In the genomic region with DNA sequence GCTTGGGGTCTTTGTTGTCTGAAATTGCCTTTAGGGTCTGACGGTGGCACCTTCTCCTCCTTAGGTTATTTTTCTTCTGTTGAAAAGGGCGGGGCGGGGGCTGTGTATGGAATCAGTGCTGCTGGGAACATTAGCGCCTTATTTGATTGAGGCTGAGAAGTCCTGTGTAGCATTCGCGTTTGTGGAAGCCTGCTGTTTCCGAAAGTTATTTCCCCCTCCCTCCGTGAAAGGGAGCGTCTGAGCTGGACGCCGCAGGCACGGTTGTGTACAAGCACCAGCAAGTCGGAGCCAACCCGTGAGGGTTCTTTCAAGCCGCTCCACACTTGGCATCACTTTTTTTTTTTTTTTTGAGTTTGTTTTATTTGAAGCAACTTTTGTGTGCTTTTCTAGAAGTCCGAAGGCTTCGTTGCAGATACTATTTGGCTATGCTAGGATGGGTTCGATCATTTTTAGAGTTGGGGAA, we compare ENCODE assay signal across 8 cellular contexts. TPM values are rescaled to one million over a fixed set of nuclear protein-coding genes. Genes with fewer than 3 reads are reported as not detected.
DNase-seq lines count a peak whose midpoint lies in the region; ATAC-seq and TF ChIP-seq lines count a peak whose summit lies in the region.

No MANE protein-coding gene starts in this region.

- H3K14ac ChIP-seq in IMR-90 (replicated peaks; ENCODE audit: low read depth, low read length): no peak overlapping the region; the same call in 1 of the 2 replicates

- H2BK20ac ChIP-seq in IMR-90 (ENCODE audit: low read depth, low read length): no peak overlapping the region

- H2BK15ac ChIP-seq in IMR-90 (ENCODE audit: low read depth, low read length): no peak overlapping the region

- H3K27me3 ChIP-seq in IMR-90 (ENCODE audit: control insufficient read depth, insufficient read depth, low read length): peaks cover under 1% of the 10 kb centered on the region; the same call in 1 of the 2 replicates

- no peak for TF ChIP-seq CTCF in IMR-90 (conservative IDR thresholded peaks at IDR 0.05; ENCODE audit: low read depth, low read length)

- in situ Hi-C loops in IMR-90 (cut with MboI; ENCODE audit: low sequenced_read_pairs): no loop called here

- peak overlapping the region; percentile 92 for H2AFZ ChIP-seq in IMR-90 (replicated peaks; ENCODE audit: low read length, poor library complexity)

- peak overlapping the region; percentile 10; the same call in 1 of the 2 replicates for H3K9ac ChIP-seq in IMR-90 (ENCODE audit: low read depth, low read length)

- H2BK5ac ChIP-seq in IMR-90 (ENCODE audit: low read depth, low read length, poor library complexity, severe bottlenecking): no peak overlapping the region

- H3K4me2 ChIP-seq in IMR-90 (ENCODE audit: low read depth, low read length): peak overlapping the region; percentile 94

- H4K91ac ChIP-seq in IMR-90 (ENCODE audit: insufficient read depth, low read depth, low read length): no peak overlapping the region

- H3K9me1 ChIP-seq in IMR-90 (ENCODE audit: insufficient read depth, low read length): no peaks in the 10 kb centered on the region

- H4K20me1 ChIP-seq in IMR-90 (ENCODE audit: insufficient read depth, low read length): no peaks in the 10 kb centered on the region

- dilution Hi-C loops in IMR-90 (cut with HindIII; ENCODE audit: low sequenced_read_pairs, unreplicated experiment): no loop called here

- H3K18ac ChIP-seq in IMR-90 (ENCODE audit: low read depth, low read length): no peak overlapping the region

- peak overlapping the region; percentile 39 for H3K23ac ChIP-seq in IMR-90 (ENCODE audit: low read depth, low read length)

- peaks cover 8 to 10% of the 10 kb centered on the region in 2 experiments; a peak in 3 of 4 replicates for H3K79me1 ChIP-seq in IMR-90 (ENCODE audit: low read depth in 1 of 2, low read length in 2 of 2)

- WGBS in IMR-90 (ENCODE audit: extremely low coverage in 2 of 2, insufficient read length in 1 of 2), 2 experiments: no CpG with 5 or more reads among the region's 18 CpGs

- no peak overlapping the region for H3K56ac ChIP-seq in IMR-90 (ENCODE audit: extremely low read depth, insufficient read depth, low read length)

- TF ChIP-seq RAD21 in IMR-90 (IDR thresholded peaks at IDR 0.05; ENCODE audit: low read length): no peak

- intact Hi-C loops in IMR-90 (cut with micrococcal nuclease): loop anchor here (2.0 to 10.0 kb wide), 3 partner anchors 43 to 141 kb away; no protein-coding TSS in a partner anchor

- H2BK120ac ChIP-seq in IMR-90 (ENCODE audit: low read depth, low read length): no peak overlapping the region

- CTCF ChIA-PET in IMR-90 (lab: Yijun Ruan, JAX): interaction anchor here (0.6 kb wide), 1 partner anchor 62 kb away, joined by 6 read pairs; no protein-coding TSS in a partner anchor

- peak; percentile 50 for ATAC-seq in GM19395 (IDR thresholded peaks at IDR 0.05; ENCODE audit: unreplicated experiment)
- peak; percentile 18; the same call in 1 of the 2 replicates for ATAC-seq in IMR-90 (ENCODE audit: low read depth)
- ATAC-seq in GM19023 (IDR thresholded peaks at IDR 0.05; ENCODE audit: unreplicated experiment): no peak

- H3K4me3 ChIP-seq in IMR-90 (ENCODE audit: insufficient read depth, low read depth, low read length) (peak overlapping the region; percentile 71), skeletal muscle cell (ENCODE audit: low read depth, low read length) (peak overlapping the region; percentile 59)

- H2AK9ac ChIP-seq in IMR-90 (replicated peaks; ENCODE audit: low read depth, low read length, poor library complexity): no peak overlapping the region

- POLR2A ChIA-PET in IMR-90 (lab: Charles Lee; ENCODE audit: unreplicated experiment): no interaction called here

- no TSS peak for BruUV-seq in IMR-90 (replicated peaks; lab: Mats Ljungman, UMichigan)

- no peaks in the 10 kb centered on the region for H3K4me1 ChIP-seq in IMR-90 (ENCODE audit: control insufficient read depth, insufficient read depth, low read length)

- H3K27ac ChIP-seq in IMR-90 (ENCODE audit: insufficient read depth, low read length): no peak overlapping the region

- no peaks in the 10 kb centered on the region for H3K36me3 ChIP-seq in IMR-90 (ENCODE audit: control insufficient read depth, insufficient read depth, low read length)

- H3K9me3 ChIP-seq in IMR-90 (ENCODE audit: control insufficient read depth, insufficient read depth, low read length): no peaks in the 10 kb centered on the region

- no peak overlapping the region for H3K4ac ChIP-seq in IMR-90 (ENCODE audit: low read depth, low read length)

- no peak overlapping the region for H4K5ac ChIP-seq in IMR-90 (ENCODE audit: low read depth, low read length)

- no peak overlapping the region for H4K8ac ChIP-seq in IMR-90 (ENCODE audit: low read depth in 2 of 2, low read length in 2 of 2)

- no peak overlapping the region for H2AK5ac ChIP-seq in IMR-90 (ENCODE audit: low read depth, low read length)

- TF ChIP-seq POLR2A in IMR-90 (IDR thresholded peaks at IDR 0.05; ENCODE audit: low read depth, low read length): no peak

- DNase-seq in AG20443 (ENCODE audit: low spot score): peak; percentile 62
- DNase-seq in IMR-90: peak; percentile 52
- peak; percentile 46 for DNase-seq in T follicular helper cell (ENCODE audit: low read depth)
- peak; percentile 51 for DNase-seq in amniotic epithelial cell (ENCODE audit: low read depth)
- DNase-seq in hippocampal formation (lab: John Stamatoyannopoulos, UW): peak; percentile 2 to 4
- DNase-seq in skeletal muscle cell (ENCODE audit: low read depth): no peak

TF ChIP-seq in IMR-90, 13 proteins besides CTCF, POLR2A, EP300 and RAD21:
- TF ChIP-seq NFE2L2 (IDR thresholded peaks at IDR 0.05; ENCODE audit: low read depth, low read length): no peak
- TF ChIP-seq, protein P1, sequence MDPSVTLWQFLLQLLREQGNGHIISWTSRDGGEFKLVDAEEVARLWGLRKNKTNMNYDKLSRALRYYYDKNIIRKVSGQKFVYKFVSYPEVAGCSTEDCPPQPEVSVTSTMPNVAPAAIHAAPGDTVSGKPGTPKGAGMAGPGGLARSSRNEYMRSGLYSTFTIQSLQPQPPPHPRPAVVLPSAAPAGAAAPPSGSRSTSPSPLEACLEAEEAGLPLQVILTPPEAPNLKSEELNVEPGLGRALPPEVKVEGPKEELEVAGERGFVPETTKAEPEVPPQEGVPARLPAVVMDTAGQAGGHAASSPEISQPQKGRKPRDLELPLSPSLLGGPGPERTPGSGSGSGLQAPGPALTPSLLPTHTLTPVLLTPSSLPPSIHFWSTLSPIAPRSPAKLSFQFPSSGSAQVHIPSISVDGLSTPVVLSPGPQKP (IDR thresholded peaks at IDR 0.05; ENCODE audit: borderline replicate concordance, low read depth, low read length): no peak
- TF ChIP-seq FOS (IDR thresholded peaks at IDR 0.05; ENCODE audit: low read depth, low read length): no peak
- no peak for TF ChIP-seq CEBPB (IDR thresholded peaks at IDR 0.05; ENCODE audit: low read depth, low read length)
- TF ChIP-seq, protein P2, sequence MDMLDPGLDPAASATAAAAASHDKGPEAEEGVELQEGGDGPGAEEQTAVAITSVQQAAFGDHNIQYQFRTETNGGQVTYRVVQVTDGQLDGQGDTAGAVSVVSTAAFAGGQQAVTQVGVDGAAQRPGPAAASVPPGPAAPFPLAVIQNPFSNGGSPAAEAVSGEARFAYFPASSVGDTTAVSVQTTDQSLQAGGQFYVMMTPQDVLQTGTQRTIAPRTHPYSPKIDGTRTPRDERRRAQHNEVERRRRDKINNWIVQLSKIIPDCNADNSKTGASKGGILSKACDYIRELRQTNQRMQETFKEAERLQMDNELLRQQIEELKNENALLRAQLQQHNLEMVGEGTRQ (IDR thresholded peaks at IDR 0.05; ENCODE audit: low read depth, low read length): no peak
- no peak for TF ChIP-seq MAFK (IDR thresholded peaks at IDR 0.05; ENCODE audit: low read depth, low read length)
- TF ChIP-seq MAZ (IDR thresholded peaks at IDR 0.05; ENCODE audit: borderline replicate concordance, low read depth, low read length): no peak
- no peak for TF ChIP-seq RCOR1 (IDR thresholded peaks at IDR 0.05; ENCODE audit: insufficient replicate concordance, low read length)
- TF ChIP-seq SMC3 (IDR thresholded peaks at IDR 0.05; ENCODE audit: low read depth, low read length): no peak
- no peak for TF ChIP-seq BHLHE40 (IDR thresholded peaks at IDR 0.05; ENCODE audit: low read depth, low read length)

RNA-seq across cellular contexts. Expression of a gene that starts 1.1 kb away (rescaled TPM):
- 18.6 and 28.9 TPM in 2 replicates for total RNA-seq in IMR-90 (2012; rRNA removed)
- polyA plus RNA-seq in IMR-90 (2012; rRNA removed): 5.2 and 5.8 TPM in 2 replicates
- polyA plus RNA-seq in IMR-90 (2012; cell fraction: cytosol; rRNA removed): 3.9 and 4.1 TPM in 2 replicates
- polyA plus RNA-seq in IMR-90 (2012; cell fraction: nucleus; rRNA removed; ENCODE audit: low replicate concordance): 10.4 and 11.6 TPM in 2 replicates
